Comparison of ENCODE assay signal across 15 cellular contexts in genomic region chr14:102588821-102589220, GRCh38.
"Had no signal": no experiment of that assay in that cellular context is flagged by ENCODE, and none has a peak within 500 bp of the region (broad histone marks: within the 10 kb centered on the region; RNA-seq: fewer than 3 reads in every experiment).

No MANE protein-coding gene starts in this region.

- H3K27me3 ChIP-seq: sigmoid colon, thyroid gland, vagina had no signal

- H3K27me3 Mint-ChIP-seq: activated CD4-positive, alpha-beta memory T cell treated with anti-CD3 and anti-CD28 coated beads for 36 hours; central memory CD8-positive, alpha-beta T cell; T-helper 17 cell had no signal

- H3K27ac Mint-ChIP-seq: activated CD4-positive, alpha-beta memory T cell treated with anti-CD3 and anti-CD28 coated beads for 36 hours; activated CD8-positive, alpha-beta memory T cell treated with anti-CD3 and anti-CD28 coated beads, Interleukin-2, amount 10 ng/mL, durations not matched to agents 7 days and 5 days; stimulated activated effector memory CD8-positive, alpha-beta T cell treated with anti-CD3 and anti-CD28 coated beads, Interleukin-12 subunit alpha, Interleukin-12 subunit beta, amount 100 ng/mL, for 72 hours; T-helper 17 cell had no signal

- DNase-seq: activated CD4-positive, alpha-beta memory T cell treated with anti-CD3 and anti-CD28 coated beads for 36 hours; activated CD8-positive, alpha-beta memory T cell treated with anti-CD3 and anti-CD28 coated beads, Interleukin-2, amount 10 ng/mL, durations not matched to agents 7 days and 5 days; activated effector memory CD4-positive, alpha-beta T cell treated with Interleukin-2 at 50 U/mL for 16 hours; activated naive CD4-positive, alpha-beta T cell treated with anti-CD3 and anti-CD28 coated beads, Interleukin-2, amount 50 U/mL, for 16 hours; activated T-cell treated with anti-CD3 and anti-CD28 coated beads, Interleukin-2, amount 50 U/mL, for 1 hour; effector CD8-positive, alpha-beta T cell; hypothalamus; mesenchymal stem cell; sigmoid colon; T-helper 17 cell; thyroid gland; WERI-Rb-1 had no signal

- H3K4me3 Mint-ChIP-seq: activated CD4-positive, alpha-beta memory T cell treated with anti-CD3 and anti-CD28 coated beads for 36 hours; activated CD8-positive, alpha-beta memory T cell treated with anti-CD3 and anti-CD28 coated beads, Interleukin-2, amount 10 ng/mL, durations not matched to agents 7 days and 5 days; central memory CD8-positive, alpha-beta T cell; T-helper 17 cell had no signal

- H3K9me3 Mint-ChIP-seq: activated CD4-positive, alpha-beta memory T cell treated with anti-CD3 and anti-CD28 coated beads for 36 hours; central memory CD8-positive, alpha-beta T cell; stimulated activated effector memory CD8-positive, alpha-beta T cell treated with anti-CD3 and anti-CD28 coated beads, Interleukin-12 subunit alpha, Interleukin-12 subunit beta, amount 100 ng/mL, for 72 hours had no signal

- H3K36me3 ChIP-seq: sigmoid colon, thyroid gland, vagina, WERI-Rb-1 had no signal

- H3K9me3 ChIP-seq: sigmoid colon, thyroid gland, vagina had no signal

- H3K36me3 Mint-ChIP-seq: activated CD4-positive, alpha-beta memory T cell treated with anti-CD3 and anti-CD28 coated beads for 36 hours had no signal

- H3K4me3 ChIP-seq: sigmoid colon, thyroid gland, vagina had no signal

- H3K27ac ChIP-seq: sigmoid colon, thyroid gland, vagina, WERI-Rb-1 had no signal

- ATAC-seq: activated CD8-positive, alpha-beta memory T cell treated with anti-CD3 and anti-CD28 coated beads, Interleukin-2, amount 10 ng/mL, durations not matched to agents 7 days and 5 days; stimulated activated effector memory CD8-positive, alpha-beta T cell treated with anti-CD3 and anti-CD28 coated beads, Interleukin-12 subunit alpha, Interleukin-12 subunit beta, amount 100 ng/mL, for 72 hours; T-helper 17 cell had no signal
